ENCODE assay signal across 8 cellular contexts in the genomic region with DNA sequence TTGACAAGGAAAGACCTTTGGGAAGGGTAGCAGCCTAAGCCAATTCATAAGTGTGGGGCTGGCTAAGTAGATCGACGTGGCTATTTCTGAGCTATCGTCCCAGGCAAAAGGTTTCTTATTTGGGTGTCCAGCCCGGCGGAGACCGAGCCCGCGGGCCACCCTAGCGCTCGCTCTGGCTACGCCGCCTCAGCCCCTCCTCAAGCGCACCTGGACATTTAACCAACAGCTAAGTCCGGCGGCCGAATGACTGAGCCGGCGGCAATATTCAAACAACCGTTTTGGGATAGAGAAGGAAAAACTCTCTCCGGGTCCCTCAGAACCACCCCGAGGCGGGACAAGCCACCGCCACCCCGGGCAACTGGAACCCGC. TPM values are rescaled to one million over a fixed set of nuclear protein-coding genes. Genes with fewer than 3 reads are reported as not detected.
DNase-seq lines count a peak whose midpoint lies in the region; ATAC-seq and TF ChIP-seq lines count a peak whose summit lies in the region.

No MANE protein-coding gene starts in this region.

- peak overlapping the region; percentile 87 to 96 (median 90) for H3K4me3 Mint-ChIP-seq in CD8-positive, alpha-beta memory T cell

- CTCF ChIA-PET in CD8-positive, alpha-beta memory T cell (lab: Charles Lee), result interaction anchor here (0.7 to 3.2 kb wide), 37 partner anchors 9 to 237 kb away, joined by 3 to 27 read pairs (median 4); partner anchors contain the start of gene AMPD3

- peak overlapping the region; percentile 78 to 96 (median 92) for H3K27ac Mint-ChIP-seq in CD8-positive, alpha-beta memory T cell

- H2AFZ ChIP-seq in neuron (ENCODE audit: low read depth, low read length), result peak overlapping the region; percentile 98

- peaks cover 0 to 3% (median 2%) of the 10 kb centered on the region in 3 donors for H3K36me3 Mint-ChIP-seq in CD8-positive, alpha-beta memory T cell

- peaks cover 20 to 36% (median 25%) of the 10 kb centered on the region in 3 donors for H3K4me1 Mint-ChIP-seq in CD8-positive, alpha-beta memory T cell

- no peaks in the 10 kb centered on the region for H3K27me3 ChIP-seq in CD8-positive, alpha-beta memory T cell (ENCODE audit: insufficient read depth, low read length, poor library complexity, severe bottlenecking)
- H3K27me3 ChIP-seq in WERI-Rb-1 (ENCODE audit: insufficient read depth, low read depth, severe bottlenecking) (no peaks in the 10 kb centered on the region), foreskin keratinocyte (no peaks in the 10 kb centered on the region), neuron (ENCODE audit: insufficient read depth, low read length) (no peaks in the 10 kb centered on the region)

- peak overlapping the region; percentile 76 for H3K4me3 ChIP-seq in CD8-positive, alpha-beta memory T cell (ENCODE audit: low read length)
- H3K4me3 ChIP-seq in WERI-Rb-1 (ENCODE audit: low read depth, low read length) (peak overlapping the region; percentile 88), neuron (ENCODE audit: low read length) (peak overlapping the region; percentile 99)

- no peaks in the 10 kb centered on the region for H3K9me3 Mint-ChIP-seq in CD8-positive, alpha-beta memory T cell

- H3K27ac ChIP-seq in CD8-positive, alpha-beta memory T cell (ENCODE audit: low read depth, low read length), result peak overlapping the region; percentile 80
- H3K27ac ChIP-seq in WERI-Rb-1 (peak overlapping the region; percentile 84), foreskin keratinocyte (peak overlapping the region; percentile 91)

- no peak for DNase-seq in CD8-positive, alpha-beta memory T cell
- DNase-seq in WERI-Rb-1, result peak; percentile 45
- DNase-seq in foreskin keratinocyte, result peak in 1 of 2 donors; percentile 52
- no peak for DNase-seq in AG08396 (ENCODE audit: low spot score)
- no peak for DNase-seq in SW 1271 (lab: John Stamatoyannopoulos, UW)

- TF ChIP-seq CTCF in WERI-Rb-1 (IDR thresholded peaks at IDR 0.05; ENCODE audit: low read depth, low read length), result no peak
- no peak for TF ChIP-seq CTCF in foreskin keratinocyte (conservative IDR thresholded peaks at IDR 0.05)

- no peaks in the 10 kb centered on the region for H3K9me3 ChIP-seq in CD8-positive, alpha-beta memory T cell (ENCODE audit: low read length)
- H3K9me3 ChIP-seq in WERI-Rb-1 (ENCODE audit: severe bottlenecking), result peaks cover 9% of the 10 kb centered on the region
- H3K9me3 ChIP-seq in neuron (ENCODE audit: low read length), result peaks cover 7% of the 10 kb centered on the region

- POLR2A ChIA-PET in CD8-positive, alpha-beta memory T cell (lab: Charles Lee), result interaction anchor here (0.9 to 2.1 kb wide), 7 partner anchors 8 to 268 kb away, joined by 3 to 9 read pairs (median 4); partner anchors contain the start of genes CTR9 and EIF4G2

- H3K36me3 ChIP-seq in CD8-positive, alpha-beta memory T cell (ENCODE audit: insufficient read depth, low read length), result no peaks in the 10 kb centered on the region
- H3K36me3 ChIP-seq in WERI-Rb-1 (no peaks in the 10 kb centered on the region), neuron (ENCODE audit: insufficient read depth, low read length) (no peaks in the 10 kb centered on the region)

- H3K27me3 Mint-ChIP-seq in CD8-positive, alpha-beta memory T cell, result peaks cover 2 to 3% of the 10 kb centered on the region in 2 donors

- peaks cover 15% of the 10 kb centered on the region for H3K4me1 ChIP-seq in CD8-positive, alpha-beta memory T cell (ENCODE audit: insufficient read depth, low read length)
- peaks cover 10% of the 10 kb centered on the region for H3K4me1 ChIP-seq in foreskin keratinocyte
- peaks cover 10% of the 10 kb centered on the region for H3K4me1 ChIP-seq in neuron (ENCODE audit: insufficient read depth, low read length)

- ATAC-seq in GM19452 (IDR thresholded peaks at IDR 0.05; ENCODE audit: unreplicated experiment), result peak; percentile 29
- ATAC-seq in HG03442 (IDR thresholded peaks at IDR 0.05; ENCODE audit: unreplicated experiment), result peak; percentile 16
- ATAC-seq in foreskin keratinocyte, result peak; percentile 32

RNA-seq across cellular contexts. Expression of gene RNF141, which starts 0.5 kb away (rescaled TPM):
- 10 to 100 TPM; 19.6 to 20.0 TPM for total RNA-seq in CD8-positive, alpha-beta memory T cell
- polyA plus RNA-seq in CD8-positive, alpha-beta memory T cell, result 19.2 TPM
- 27.8 and 29.4 TPM in 2 replicates for total RNA-seq in foreskin keratinocyte
- polyA plus RNA-seq in foreskin keratinocyte, result 19.6 and 24.8 TPM in 2 replicates

RNA-seq across cellular contexts. Expression of gene LYVE1, which starts 27.9 kb away (rescaled TPM):
- total RNA-seq in CD8-positive, alpha-beta memory T cell, result not detected
- polyA plus RNA-seq in CD8-positive, alpha-beta memory T cell, result not detected
- total RNA-seq in foreskin keratinocyte, result not detected in 2 replicates
- polyA plus RNA-seq in foreskin keratinocyte, result not detected in 2 replicates
